1 cellular context compared by ENCODE assay signal in the genomic region with DNA sequence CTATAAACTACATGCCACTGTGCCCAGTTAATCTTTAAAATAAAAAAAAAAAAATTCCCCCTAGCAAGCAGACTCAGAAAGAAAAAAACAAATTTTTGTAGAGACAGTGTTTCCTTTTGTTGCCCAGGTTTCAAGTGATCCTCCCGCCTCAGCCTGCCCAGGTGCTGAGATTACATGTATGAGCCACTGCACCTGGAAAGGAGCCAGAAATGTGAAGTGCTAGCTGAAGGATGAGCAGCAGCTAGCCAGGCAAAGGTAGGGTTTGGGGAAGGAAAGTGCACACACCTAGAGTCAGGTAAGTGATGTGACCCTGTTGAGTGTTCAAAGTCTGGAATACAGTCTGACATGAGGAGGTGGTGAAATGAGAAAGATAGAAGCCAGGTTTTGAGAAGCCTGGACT.
TF ChIP-seq lines count a peak whose summit lies in the region.

No MANE protein-coding gene starts in this region.

TF ChIP-seq in endothelial cell of umbilical vein, 7 proteins besides CTCF, POLR2A, EP300 and RAD21:
- TF ChIP-seq GATA2 (IDR thresholded peaks at IDR 0.05; ENCODE audit: insufficient read depth, insufficient read length, low read depth, low read length) (no peak), POLR2AphosphoS5 (IDR thresholded peaks at IDR 0.05; ENCODE audit: insufficient read depth, low read depth, low read length) (no peak), MAX (IDR thresholded peaks at IDR 0.05; ENCODE audit: insufficient read depth, insufficient read length) (no peak), FOS (IDR thresholded peaks at IDR 0.05; ENCODE audit: borderline replicate concordance, insufficient read depth, low read length) (no peak), JUN (IDR thresholded peaks at IDR 0.05; ENCODE audit: borderline replicate concordance, insufficient read depth, insufficient read length, low read depth) (no peak), MYC (IDR thresholded peaks at IDR 0.05; ENCODE audit: low read depth, low read length) (no peak), EZH2 (IDR thresholded peaks at IDR 0.05; ENCODE audit: borderline replicate concordance, low read depth, low read length, severe bottlenecking) (no peak)
